8 cellular contexts compared by ENCODE assay signal in genomic region chr3:13045904-13046568, GRCh38. TPM values are rescaled to one million over a fixed set of nuclear protein-coding genes. Genes with fewer than 3 reads are reported as not detected.
DNase-seq lines count a peak whose midpoint lies in the region; ATAC-seq and TF ChIP-seq lines count a peak whose summit lies in the region.

No MANE protein-coding gene starts in this region.

- WGBS in right cardiac atrium, result 69% methylated on average over 22 of the region's 22 CpGs

- H3K4me1 ChIP-seq in right cardiac atrium (ENCODE audit: control insufficient read depth, insufficient read depth, low read length), result no peaks in the 10 kb centered on the region

- peak; percentile 35 for DNase-seq in activated naive CD4-positive, alpha-beta T cell treated with anti-CD3 and anti-CD28 coated beads for 36 hours
- DNase-seq in activated naive CD4-positive, alpha-beta T cell treated with Interleukin-2 at 50 U/mL for 16 hours, result no peak
- DNase-seq in NCI-H1694 (lab: John Stamatoyannopoulos, UW) (peak; percentile 22), right cardiac atrium (peak in 1 of 3 donors; percentile 46), NCI-H187 (lab: John Stamatoyannopoulos, UW) (no peak), T-helper 9 cell (no peak), nephron progenitor cell (no peak)

- H3K4me3 Mint-ChIP-seq in activated naive CD4-positive, alpha-beta T cell treated with anti-CD3 and anti-CD28 coated beads for 36 hours, result no peak overlapping the region
- H3K4me3 Mint-ChIP-seq in nephron progenitor cell, result no peak overlapping the region

- H3K27ac ChIP-seq in right cardiac atrium (ENCODE audit: low read length), result no peak overlapping the region

- intact Hi-C loops in activated naive CD4-positive, alpha-beta T cell treated with anti-CD3 and anti-CD28 coated beads for 36 hours (cut with micrococcal nuclease), result no loop called here
- intact Hi-C loops in right cardiac atrium (cut with DNase I), result no loop called here

- TF ChIP-seq CTCF in nephron progenitor cell (IDR thresholded peaks at IDR 0.05), result no peak

- CTCF ChIA-PET in activated naive CD4-positive, alpha-beta T cell treated with anti-CD3 and anti-CD28 coated beads for 36 hours (lab: Charles Lee), result interaction anchor here (0.6 to 1.2 kb wide), 3 partner anchors 32 to 73 kb away, joined by 3 to 5 read pairs (median 4); no protein-coding TSS in a partner anchor

- no peak overlapping the region for H3K27ac Mint-ChIP-seq in activated naive CD4-positive, alpha-beta T cell treated with anti-CD3 and anti-CD28 coated beads for 36 hours
- no peak overlapping the region for H3K27ac Mint-ChIP-seq in nephron progenitor cell

- H3K4me1 Mint-ChIP-seq in activated naive CD4-positive, alpha-beta T cell treated with anti-CD3 and anti-CD28 coated beads for 36 hours (ENCODE audit: low read depth), result peaks cover 12% of the 10 kb centered on the region
- peaks cover 68% of the 10 kb centered on the region for H3K4me1 Mint-ChIP-seq in nephron progenitor cell

- H3K9me3 Mint-ChIP-seq in activated naive CD4-positive, alpha-beta T cell treated with anti-CD3 and anti-CD28 coated beads for 36 hours, result no peaks in the 10 kb centered on the region
- no peaks in the 10 kb centered on the region for H3K9me3 Mint-ChIP-seq in nephron progenitor cell

- H3K9me3 ChIP-seq in right cardiac atrium (ENCODE audit: control insufficient read depth, low read length), result no peaks in the 10 kb centered on the region

- ATAC-seq in HG02610 (IDR thresholded peaks at IDR 0.05; ENCODE audit: unreplicated experiment) (peak; percentile 83), right cardiac atrium (peak; percentile 10 to 22)

- no peaks in the 10 kb centered on the region for H3K27me3 Mint-ChIP-seq in activated naive CD4-positive, alpha-beta T cell treated with anti-CD3 and anti-CD28 coated beads for 36 hours (ENCODE audit: low read depth)
- H3K27me3 Mint-ChIP-seq in nephron progenitor cell (ENCODE audit: low read depth, poor library complexity), result peaks cover 7% of the 10 kb centered on the region

- no peaks in the 10 kb centered on the region for H3K36me3 Mint-ChIP-seq in activated naive CD4-positive, alpha-beta T cell treated with anti-CD3 and anti-CD28 coated beads for 36 hours (ENCODE audit: low read depth)
- H3K36me3 Mint-ChIP-seq in nephron progenitor cell (ENCODE audit: low read depth), result no peaks in the 10 kb centered on the region

- H3K4me3 ChIP-seq in right cardiac atrium (ENCODE audit: low read length), result no peak overlapping the region

- H3K27me3 ChIP-seq in right cardiac atrium (ENCODE audit: control insufficient read depth, insufficient read depth), result no peaks in the 10 kb centered on the region

RNA-seq across cellular contexts. Expression of gene IQSEC1, which starts 27.2 kb away (rescaled TPM):
- 10 to 100 TPM; 38.6 to 39.3 TPM for total RNA-seq in activated naive CD4-positive, alpha-beta T cell treated with anti-CD3 and anti-CD28 coated beads for 36 hours
- 10 to 100 TPM; 51.4 to 72.6 (median 66.4) TPM for total RNA-seq in right cardiac atrium
- 31.1 TPM for polyA plus RNA-seq in right cardiac atrium

Comparison
In these comparisons a context has a peak if more than half of its experiments do, and no peak if none do; other contexts are left out.
1. DNase-seq: peak in activated naive CD4-positive, alpha-beta T cell treated with anti-CD3 and anti-CD28 coated beads for 36 hours (single experiment) and NCI-H1694 (single experiment); none in activated naive CD4-positive, alpha-beta T cell treated with Interleukin-2 at 50 U/mL for 16 hours (single experiment), NCI-H187 (0 of 2), T-helper 9 cell (single experiment) and nephron progenitor cell (single experiment).